8 cellular contexts compared by ENCODE assay signal in genomic region chr12:103736572-103736971, GRCh38.
"Had no signal": no experiment of that assay in that cellular context is flagged by ENCODE, and none has a peak within 500 bp of the region (broad histone marks: within the 10 kb centered on the region; RNA-seq: fewer than 3 reads in every experiment).

No MANE protein-coding gene starts in this region.

- H3K4me1 ChIP-seq: HAP-1 had no signal

- DNase-seq: H7, HFFc6 had no signal

- H3K27ac ChIP-seq: HL-60 had no signal

- H2AFZ ChIP-seq: GM23338 had no signal

- H3K4me3 ChIP-seq: GM23338, HAP-1 had no signal

- FAIRE-seq: H1, HepG2 had no signal

- H3K36me3 ChIP-seq: HAP-1 had no signal

- ATAC-seq: GM23338, HCT116, HepG2 had no signal

- H3K4me2 ChIP-seq: GM23338 had no signal

- H3K9me3 ChIP-seq: HAP-1 had no signal
